In genomic region chr4:168063031-168063430, GRCh38 we compare ENCODE assay signal across 10 cellular contexts. TPM values are rescaled to one million over a fixed set of nuclear protein-coding genes. Genes with fewer than 3 reads are reported as not detected.
"Had no signal": no experiment of that assay in that cellular context is flagged by ENCODE, and none has a peak within 500 bp of the region (broad histone marks: within the 10 kb centered on the region; RNA-seq: fewer than 3 reads in every experiment).

No MANE protein-coding gene starts in this region.

- H2AFZ ChIP-seq: GM23248, GM23338 had no signal

- H3K9ac ChIP-seq: GM23248 had no signal

- ATAC-seq: GM23338, HCT116 had no signal

- H3K36me3 ChIP-seq: HAP-1 had no signal

- H3K4me1 ChIP-seq: HAP-1 had no signal

- DNase-seq: GM23248, GOT3, H7, H9, HCEC 1CT, HFFc6 had no signal

- H3K27ac ChIP-seq: GM23248 had no signal

- H3K9me3 ChIP-seq: HAP-1 had no signal

- H3K27ac Mint-ChIP-seq: GM23338, H9, HFFc6 had no signal

- H3K4me3 ChIP-seq: GM23248, GM23338, HAP-1 had no signal

- H3K4me2 ChIP-seq: GM23338 had no signal

- H3K9me3 Mint-ChIP-seq: GM23338, H9, HFFc6 had no signal

- H3K4me3 Mint-ChIP-seq: GM23338, H9, HFFc6 had no signal

RNA-seq across cellular contexts. Expression of gene ANXA10, which starts 29.3 kb away (rescaled TPM):
- total RNA-seq: GM23338, H1, H7, H9 had no signal
- polyA plus RNA-seq: GM23338, H1 had no signal
